ENCODE assay signal across 35 cellular contexts in genomic region chr2:27518113-27518781, GRCh38. TPM values are rescaled to one million over a fixed set of nuclear protein-coding genes. Genes with fewer than 3 reads are reported as not detected.
"Had no signal": no experiment of that assay in that cellular context is flagged by ENCODE, and none has a peak within 500 bp of the region (broad histone marks: within the 10 kb centered on the region; RNA-seq: fewer than 3 reads in every experiment).

No MANE protein-coding gene starts in this region.

- H3K27me3 ChIP-seq: brain microvascular endothelial cell, dorsolateral prefrontal cortex, foreskin keratinocyte, gastrocnemius medialis had no signal

- H3K36me3 Mint-ChIP-seq: activated naive CD8-positive, alpha-beta T cell had no signal

- H3K4me3 Mint-ChIP-seq: activated CD4-positive, alpha-beta T cell treated with anti-CD3 and anti-CD28 coated beads for 36 hours; activated CD4-positive, alpha-beta T cell treated with anti-CD3 and anti-CD28 coated beads, Interleukin-2, amount 10 ng/mL, durations not matched to agents 7 days and 5 days; activated CD8-positive, alpha-beta T cell treated with anti-CD3 and anti-CD28 coated beads for 36 hours; activated naive CD8-positive, alpha-beta T cell; activated T-cell treated with anti-CD3 and anti-CD28 coated beads, Interleukin-2, amount 50 U/mL, for 4 hours; activated T-helper 17 cell treated with anti-CD3 and anti-CD28 coated beads, Interleukin-2, amount 50 U/mL, for 72 hours; central memory CD8-positive, alpha-beta T cell; dendritic cell treated with granulocyte-macrophage colony-stimulating factor and Interleukin-4, amounts not matched to agents 40 ng/mL and 50 ng/mL, for 4 days; endodermal cell; T-helper 17 cell; T-helper 2 cell treated with Interferon-gamma antibody and Interleukin-4, amounts not matched to agents 5 μg/mL and 100 μg/mL, for 36 hours had no signal

- H3K9me3 Mint-ChIP-seq: activated CD4-positive, alpha-beta T cell treated with anti-CD3 and anti-CD28 coated beads, Interleukin-2, amount 10 ng/mL, durations not matched to agents 7 days and 5 days; activated CD8-positive, alpha-beta T cell treated with anti-CD3 and anti-CD28 coated beads for 36 hours; activated T-cell treated with anti-CD3 and anti-CD28 coated beads, Interleukin-2, amount 50 U/mL, for 4 hours; activated T-helper 17 cell treated with anti-CD3 and anti-CD28 coated beads, Interleukin-2, amount 50 U/mL, for 72 hours; central memory CD8-positive, alpha-beta T cell; dendritic cell treated with granulocyte-macrophage colony-stimulating factor and Interleukin-4, amounts not matched to agents 40 ng/mL and 50 ng/mL, for 4 days; endodermal cell; T-helper 2 cell treated with Interferon-gamma antibody and Interleukin-4, amounts not matched to agents 5 μg/mL and 100 μg/mL, for 36 hours had no signal

- H3K4me1 ChIP-seq: foreskin keratinocyte, gastrocnemius medialis, heart left ventricle had no signal

- H3K27ac Mint-ChIP-seq: activated CD4-positive, alpha-beta T cell treated with anti-CD3 and anti-CD28 coated beads for 36 hours; activated CD4-positive, alpha-beta T cell treated with anti-CD3 and anti-CD28 coated beads, Interleukin-2, amount 10 ng/mL, durations not matched to agents 7 days and 5 days; activated CD8-positive, alpha-beta T cell treated with anti-CD3 and anti-CD28 coated beads for 36 hours; activated naive CD8-positive, alpha-beta T cell; activated T-helper 17 cell treated with anti-CD3 and anti-CD28 coated beads, Interleukin-2, amount 50 U/mL, for 72 hours; dendritic cell treated with granulocyte-macrophage colony-stimulating factor and Interleukin-4, amounts not matched to agents 40 ng/mL and 50 ng/mL, for 4 days; endodermal cell; T-helper 17 cell; T-helper 2 cell treated with Interferon-gamma antibody and Interleukin-4, amounts not matched to agents 5 μg/mL and 100 μg/mL, for 36 hours had no signal

- H3K27ac ChIP-seq: brain microvascular endothelial cell, coronary artery, dorsolateral prefrontal cortex, foreskin keratinocyte, gastrocnemius medialis, heart left ventricle, WERI-Rb-1 had no signal

- FAIRE-seq: astrocyte, bronchial epithelial cell had no signal

- H3K4me3 ChIP-seq: coronary artery, dorsolateral prefrontal cortex, gastrocnemius medialis, heart left ventricle had no signal

- H3K9me3 ChIP-seq: gastrocnemius medialis, heart left ventricle had no signal

- ATAC-seq: activated CD4-positive, alpha-beta T cell treated with anti-CD3 and anti-CD28 coated beads for 36 hours; activated CD8-positive, alpha-beta T cell treated with anti-CD3 and anti-CD28 coated beads for 36 hours; activated T-cell treated with anti-CD3 and anti-CD28 coated beads, Interleukin-2, amount 50 U/mL, for 4 hours; activated T-helper 17 cell treated with anti-CD3 and anti-CD28 coated beads, Interleukin-2, amount 50 U/mL, for 72 hours; esophagus mucosa; foreskin keratinocyte; gastrocnemius medialis; heart left ventricle; T-helper 17 cell had no signal

- H3K36me3 ChIP-seq: brain microvascular endothelial cell, gastrocnemius medialis, heart left ventricle, WERI-Rb-1 had no signal

- H3K4me1 Mint-ChIP-seq: activated CD4-positive, alpha-beta T cell treated with anti-CD3 and anti-CD28 coated beads for 36 hours; activated CD4-positive, alpha-beta T cell treated with anti-CD3 and anti-CD28 coated beads, Interleukin-2, amount 10 ng/mL, durations not matched to agents 7 days and 5 days; activated T-helper 17 cell treated with anti-CD3 and anti-CD28 coated beads, Interleukin-2, amount 50 U/mL, for 72 hours; central memory CD8-positive, alpha-beta T cell; T-helper 17 cell had no signal

- DNase-seq: activated CD4-positive, alpha-beta T cell treated with anti-CD3 and anti-CD28 coated beads for 36 hours; activated CD4-positive, alpha-beta T cell treated with anti-CD3 and anti-CD28 coated beads, Interleukin-2, amount 10 ng/mL, durations not matched to agents 7 days and 5 days; activated CD4-positive, alpha-beta T cell treated with anti-CD3 and anti-CD28 coated beads, Interleukin-2, amount 50 U/mL, for 4 hours; activated CD4-positive, CD25-positive, alpha-beta regulatory T cell; activated CD4-positive, CD25-positive, alpha-beta regulatory T cell treated with anti-CD3 and anti-CD28 coated beads, Interleukin-2, amount 50 U/mL, for 72 hours; activated CD8-positive, alpha-beta memory T cell treated with anti-CD3 and anti-CD28 coated beads for 24 hours; activated CD8-positive, alpha-beta T cell treated with anti-CD3 and anti-CD28 coated beads for 36 hours; activated effector memory CD4-positive, alpha-beta T cell treated with Interleukin-2 at 50 U/mL for 16 hours; activated gamma-delta T cell treated with Interleukin-2 at 50 U/mL for 16 hours; activated naive CD4-positive, alpha-beta T cell treated with anti-CD3 and anti-CD28 coated beads, Interleukin-2, amount 50 U/mL, for 16 hours; activated naive CD4-positive, alpha-beta T cell treated with Interleukin-2 at 50 U/mL for 16 hours; activated T-cell treated with anti-CD3 and anti-CD28 coated beads, Interleukin-2, amount 50 U/mL, for 4 hours; amniotic stem cell; anterior cingulate cortex; brain microvascular endothelial cell; dorsolateral prefrontal cortex; effector memory CD4-positive, alpha-beta T cell; endodermal cell; foreskin keratinocyte; gastrocnemius medialis; glutamatergic neuron; heart left ventricle; T-helper 17 cell; T1000 had no signal

RNA-seq across cellular contexts. Expression of gene GCKR, which starts 21.6 kb away (rescaled TPM):
- total RNA-seq: activated CD4-positive, alpha-beta T cell treated with anti-CD3 and anti-CD28 coated beads for 36 hours; activated CD4-positive, alpha-beta T cell treated with anti-CD3 and anti-CD28 coated beads, Interleukin-2, amount 10 ng/mL, durations not matched to agents 7 days and 5 days; activated CD8-positive, alpha-beta T cell treated with anti-CD3 and anti-CD28 coated beads for 36 hours; activated T-cell treated with anti-CD3 and anti-CD28 coated beads, Interleukin-2, amount 50 U/mL, for 4 hours; activated T-helper 17 cell treated with anti-CD3 and anti-CD28 coated beads, Interleukin-2, amount 50 U/mL, for 72 hours; astrocyte; bronchial epithelial cell; cardiac septum; foreskin keratinocyte; T-helper 17 cell had no signal

RNA-seq across cellular contexts. Expression of gene FNDC4, which starts 23.2 kb away (rescaled TPM):
- total RNA-seq: activated CD4-positive, alpha-beta T cell treated with anti-CD3 and anti-CD28 coated beads for 36 hours; activated CD4-positive, alpha-beta T cell treated with anti-CD3 and anti-CD28 coated beads, Interleukin-2, amount 10 ng/mL, durations not matched to agents 7 days and 5 days; activated CD8-positive, alpha-beta T cell treated with anti-CD3 and anti-CD28 coated beads for 36 hours; T-helper 17 cell had no signal
